8 cellular contexts compared by ENCODE assay signal in the genomic region with DNA sequence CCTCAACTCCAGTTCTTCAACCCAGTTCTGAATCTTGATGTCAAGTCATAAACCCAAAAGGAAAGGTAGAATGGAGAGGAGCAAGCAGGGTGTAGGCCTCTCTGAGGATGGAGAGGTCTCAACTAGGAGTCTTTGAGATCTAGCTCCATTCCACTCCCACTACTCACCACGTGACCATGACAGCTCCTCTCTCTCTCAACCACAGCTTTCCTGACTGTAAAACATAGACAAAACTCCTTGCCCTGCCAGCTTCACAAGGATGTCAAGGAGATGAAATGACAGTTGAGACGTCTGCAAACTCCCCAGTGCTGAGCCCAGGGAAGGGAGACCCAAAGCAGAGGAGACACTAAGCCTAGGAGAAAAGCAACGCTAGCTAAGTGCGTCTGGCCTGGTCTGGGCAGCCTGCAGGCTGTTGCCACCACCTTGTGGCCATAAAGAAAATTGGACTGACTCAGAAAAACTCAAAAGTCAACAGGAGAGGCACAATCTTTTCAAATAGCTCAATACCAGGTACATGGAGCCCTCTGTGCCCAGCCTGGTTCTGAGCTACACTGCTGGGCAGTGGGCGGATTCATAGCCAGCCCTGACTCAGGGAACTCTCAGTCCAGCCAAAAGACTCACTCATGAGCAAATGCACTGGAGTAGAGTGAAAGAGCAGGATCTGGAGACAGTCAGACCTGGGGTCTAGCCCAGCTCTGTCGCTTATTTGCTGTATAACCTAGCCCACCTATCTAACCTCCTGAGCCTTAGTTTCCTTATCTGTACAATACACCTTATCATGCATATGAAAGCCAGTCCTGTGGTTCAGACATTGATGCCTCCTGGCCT. TPM values are rescaled to one million over a fixed set of nuclear protein-coding genes. Genes with fewer than 3 reads are reported as not detected.
DNase-seq lines count a peak whose midpoint lies in the region; ATAC-seq and TF ChIP-seq lines count a peak whose summit lies in the region.

No MANE protein-coding gene starts in this region.

- DNase-seq in DMS79 (lab: John Stamatoyannopoulos, UW) = peak; percentile 50
- peak; percentile 18 for DNase-seq in SHP77 treated with DMSO at 0.1 percent for 48 hours (lab: John Stamatoyannopoulos, UW)
- peak; percentile 74 for DNase-seq in astrocyte of the hippocampus (ENCODE audit: low read depth, low spot score)
- peak in 26 of 51 donors; percentile 13 to 60 (median 32) for DNase-seq in hypothalamus (lab: John Stamatoyannopoulos, UW)
- DNase-seq in spleen = no peak
- no peak for DNase-seq in aorta

- no peak for TF ChIP-seq POLR2A in spleen (IDR thresholded peaks at IDR 0.05)

- H3K27me3 ChIP-seq in spleen (replicated peaks in 1 of 7) (no peaks in the 10 kb centered on the region), aorta (ENCODE audit: control insufficient read depth in 1 of 2, insufficient read depth in 2 of 2, low read length in 1 of 2) (no peaks in the 10 kb centered on the region)

- no peak for ATAC-seq in aorta (ENCODE audit: low FRiP score)
- ATAC-seq in GM18517 (IDR thresholded peaks at IDR 0.05; ENCODE audit: unreplicated experiment) = no peak

- H3K9me3 ChIP-seq in spleen (no peaks in the 10 kb centered on the region), aorta (ENCODE audit: control insufficient read depth, low read length) (no peaks in the 10 kb centered on the region)

- TF ChIP-seq EP300 in Ishikawa (IDR thresholded peaks at IDR 0.05; ENCODE audit: borderline replicate concordance) = no peak

- WGBS in spleen, 5 donors = 35 to 42% (median 39%) methylated on average over 6 of the region's 6 CpGs
- WGBS in aorta, 2 donors = 34 to 41% methylated on average over 6 of the region's 6 CpGs

- H3K27ac ChIP-seq in spleen = peak overlapping the region in 3 of 8 donors; percentile 1 to 93 (median 39)
- H3K27ac ChIP-seq in aorta (ENCODE audit: low read depth in 1 of 2, low read length in 2 of 2) = no peak overlapping the region

- H3K36me3 ChIP-seq in spleen (peaks cover 0 to 46% (median 30%) of the 10 kb centered on the region in 6 donors), aorta (ENCODE audit: control insufficient read depth in 1 of 2, insufficient read depth in 2 of 2, low read length in 1 of 2) (peaks cover 0 to 2% of the 10 kb centered on the region in 2 donors)

- no peak overlapping the region for H3K4me3 ChIP-seq in spleen
- H3K4me3 ChIP-seq in aorta (ENCODE audit: low read length in 2 of 2) = no peak overlapping the region

- H3K4me1 ChIP-seq in spleen (peaks cover 9 to 94% (median 43%) of the 10 kb centered on the region in 6 donors), aorta (ENCODE audit: control insufficient read depth in 1 of 2, insufficient read depth in 2 of 2, low read length in 2 of 2) (no peaks in the 10 kb centered on the region)

- peak; percentile 46 to 77 (median 70) for TF ChIP-seq CTCF in spleen (IDR thresholded peaks at IDR 0.05 in 8 of 11, conservative IDR thresholded peaks at IDR 0.05 in 3 of 11)

- peak; percentile 85 for TF ChIP-seq RAD21 in Ishikawa (IDR thresholded peaks at IDR 0.05; ENCODE audit: low read depth)

- intact Hi-C loops in spleen (cut with DNase I; ENCODE audit: low total_unique reads) (no loop called here), aorta (cut with DNase I) (loop anchor here in 1 of 2 donors (5.0 kb wide), 1 partner anchor 209 kb away; the partner anchor contains the start of gene INPPL1)

TF ChIP-seq in Ishikawa, 13 proteins besides CTCF, POLR2A, EP300 and RAD21:
- TF ChIP-seq CEBPB (IDR thresholded peaks at IDR 0.05) = no peak

RNA-seq across cellular contexts. Expression of gene CLPB, which starts 3.4 kb away (rescaled TPM):
- total RNA-seq in spleen (10 to 100 TPM; 17.3 to 32.8 (median 25.0) TPM), aorta (10 to 100 TPM; 17.2 to 17.3 TPM)
- polyA plus RNA-seq in spleen (1 to 10 TPM; 4.2 to 6.6 (median 5.4) TPM), aorta (1 to 10 TPM; 3.9 to 6.0 TPM)

Comparison
In these comparisons a context has a peak if more than half of its experiments do, and no peak if none do; other contexts are left out.
1. DNase-seq: peak in DMS79 (single experiment), SHP77 treated with DMSO at 0.1 percent for 48 hours (single experiment), astrocyte of the hippocampus (single experiment) and hypothalamus (26 of 51); none in spleen (single experiment) and aorta (0 of 2).